9 cellular contexts compared by ENCODE assay signal in the genomic region with DNA sequence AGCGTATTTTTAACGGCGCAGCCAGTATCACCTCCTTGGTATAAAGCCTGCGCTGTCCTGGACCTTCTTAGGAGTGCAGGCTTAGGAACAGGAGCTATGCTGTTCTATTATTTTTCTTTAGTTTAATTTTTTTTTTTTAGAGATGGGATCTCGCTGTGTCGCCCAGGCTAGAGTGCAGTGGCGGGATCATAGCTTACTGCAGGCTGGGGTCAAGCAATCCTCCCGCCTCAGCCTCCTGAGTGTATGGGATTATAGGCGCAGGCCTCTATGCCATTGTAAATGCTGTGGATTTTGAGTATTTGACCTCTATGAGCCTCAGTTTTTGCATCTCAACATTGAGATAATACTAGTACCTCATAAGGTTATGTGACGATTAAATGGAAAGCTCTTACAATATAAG. TPM values are rescaled to one million over a fixed set of nuclear protein-coding genes. Genes with fewer than 3 reads are reported as not detected.
DNase-seq lines count a peak whose midpoint lies in the region; ATAC-seq and TF ChIP-seq lines count a peak whose summit lies in the region.
"Had no signal": no experiment of that assay in that cellular context is flagged by ENCODE, and none has a peak within 500 bp of the region (broad histone marks: within the 10 kb centered on the region; RNA-seq: fewer than 3 reads in every experiment).

No MANE protein-coding gene starts in this region.

- peaks cover 78% of the 10 kb centered on the region for H3K27me3 Mint-ChIP-seq in WTC11 (ENCODE audit: low read depth)

- intact Hi-C loops in gastrocnemius medialis (cut with DNase I; ENCODE audit: low total_unique reads): loop anchor here (1.0 to 10.0 kb wide), 7 partner anchors 34 to 616 kb away; a partner anchor contains a TSS

- in situ Hi-C loops in gastrocnemius medialis (cut with MboI; ENCODE audit: low sequenced_read_pairs in 4 of 4): loop anchor here in 3 of 4 donors (25.0 kb wide), 1 partner anchor 237 kb away; a partner anchor contains a TSS

- CTCF ChIA-PET in WTC11 (lab: Charles Lee): interaction anchor here (0.8 to 4.4 kb wide), 5 partner anchors 10 to 419 kb away, joined by 3 to 25 read pairs (median 20); no protein-coding TSS in a partner anchor

- peaks cover 19% of the 10 kb centered on the region for H3K9me3 Mint-ChIP-seq in WTC11

- no peak for ATAC-seq in WTC11
- no peak for ATAC-seq in gastrocnemius medialis
- no peak for ATAC-seq in GM21515 (IDR thresholded peaks at IDR 0.05; ENCODE audit: unreplicated experiment)

- no peaks in the 10 kb centered on the region for H3K27me3 ChIP-seq in gastrocnemius medialis

- POLR2A ChIA-PET in WTC11 (lab: Charles Lee): interaction anchor here (0.6 to 1.7 kb wide), 3 partner anchors 41 to 294 kb away, joined by 3 to 5 read pairs (median 3); a partner anchor contains a TSS

- H3K27ac ChIP-seq in gastrocnemius medialis: peak overlapping the region; percentile 97 to 100 (median 99)

- H3K4me1 ChIP-seq in gastrocnemius medialis: peaks cover 20% of the 10 kb centered on the region in 2 donors

- no peak for TF ChIP-seq POLR2A in gastrocnemius medialis (IDR thresholded peaks at IDR 0.05)

- H3K27ac Mint-ChIP-seq in WTC11: no peak overlapping the region

- no peak for TF ChIP-seq CTCF in GM12865 (IDR thresholded peaks at IDR 0.05; ENCODE audit: insufficient read depth, low read depth, low read length, missing control alignments)
- TF ChIP-seq CTCF in WTC11 (IDR thresholded peaks at IDR 0.05): no peak
- no peak for TF ChIP-seq CTCF in fibroblast of the aortic adventitia (IDR thresholded peaks at IDR 0.05; ENCODE audit: insufficient read depth, low read length)
- TF ChIP-seq CTCF in gastrocnemius medialis (IDR thresholded peaks at IDR 0.05 in 4 of 5, conservative IDR thresholded peaks at IDR 0.05 in 1 of 5): no peak

- H3K4me3 ChIP-seq in GM12865 (ENCODE audit: low read depth, low read length): peak overlapping the region; percentile 97
- H3K4me3 ChIP-seq in fibroblast of the aortic adventitia (ENCODE audit: low read depth, low read length): peak overlapping the region; percentile 85
- H3K4me3 ChIP-seq in gastrocnemius medialis: peak overlapping the region; percentile 88 to 94 (median 92)

- H3K4me1 Mint-ChIP-seq in WTC11: 0 out of 2 replicates have a peak, but pooled peaks cover 7% of the 10 kb centered on the region

- H3K9me3 ChIP-seq in gastrocnemius medialis: no peaks in the 10 kb centered on the region

- DNase-seq in GM12865 (ENCODE audit: low read depth) (no peak), WTC11 (ENCODE audit: low spot score) (no peak), fibroblast of the aortic adventitia (ENCODE audit: low read depth) (no peak), gastrocnemius medialis (no peak), A172 (ENCODE audit: low spot score) (no peak), amniotic stem cell (lab: John Stamatoyannopoulos, UW) (no peak), H4 (ENCODE audit: low spot score) (no peak)
- DNase-seq: NCI-H1694 treated with DMSO at 0.1 percent for 48 hours had no signal

- H3K4me3 Mint-ChIP-seq in WTC11: peak overlapping the region; percentile 78

- H3K36me3 Mint-ChIP-seq in WTC11: no peaks in the 10 kb centered on the region

- no peaks in the 10 kb centered on the region for H3K36me3 ChIP-seq in gastrocnemius medialis

TF ChIP-seq in WTC11, 78 proteins besides CTCF, POLR2A, EP300 and RAD21:
- TF ChIP-seq MYBL2 (CRISPR knock-in tag; IDR thresholded peaks at IDR 0.05): no peak
- no peak for TF ChIP-seq CREB1 (CRISPR knock-in tag; IDR thresholded peaks at IDR 0.05)
- no peak for TF ChIP-seq ATF1 (CRISPR knock-in tag; IDR thresholded peaks at IDR 0.05)
- TF ChIP-seq, protein P1, sequence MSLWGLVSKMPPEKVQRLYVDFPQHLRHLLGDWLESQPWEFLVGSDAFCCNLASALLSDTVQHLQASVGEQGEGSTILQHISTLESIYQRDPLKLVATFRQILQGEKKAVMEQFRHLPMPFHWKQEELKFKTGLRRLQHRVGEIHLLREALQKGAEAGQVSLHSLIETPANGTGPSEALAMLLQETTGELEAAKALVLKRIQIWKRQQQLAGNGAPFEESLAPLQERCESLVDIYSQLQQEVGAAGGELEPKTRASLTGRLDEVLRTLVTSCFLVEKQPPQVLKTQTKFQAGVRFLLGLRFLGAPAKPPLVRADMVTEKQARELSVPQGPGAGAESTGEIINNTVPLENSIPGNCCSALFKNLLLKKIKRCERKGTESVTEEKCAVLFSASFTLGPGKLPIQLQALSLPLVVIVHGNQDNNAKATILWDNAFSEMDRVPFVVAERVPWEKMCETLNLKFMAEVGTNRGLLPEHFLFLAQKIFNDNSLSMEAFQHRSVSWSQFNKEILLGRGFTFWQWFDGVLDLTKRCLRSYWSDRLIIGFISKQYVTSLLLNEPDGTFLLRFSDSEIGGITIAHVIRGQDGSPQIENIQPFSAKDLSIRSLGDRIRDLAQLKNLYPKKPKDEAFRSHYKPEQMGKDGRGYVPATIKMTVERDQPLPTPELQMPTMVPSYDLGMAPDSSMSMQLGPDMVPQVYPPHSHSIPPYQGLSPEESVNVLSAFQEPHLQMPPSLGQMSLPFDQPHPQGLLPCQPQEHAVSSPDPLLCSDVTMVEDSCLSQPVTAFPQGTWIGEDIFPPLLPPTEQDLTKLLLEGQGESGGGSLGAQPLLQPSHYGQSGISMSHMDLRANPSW (CRISPR knock-in tag; conservative IDR thresholded peaks at IDR 0.05; ENCODE audit: low read depth): no peak
- TF ChIP-seq ZNF671 (CRISPR knock-in tag; IDR thresholded peaks at IDR 0.05): no peak
- TF ChIP-seq NFYB (CRISPR knock-in tag; conservative IDR thresholded peaks at IDR 0.05; ENCODE audit: low read depth): no peak
- TF ChIP-seq NR1H2 (CRISPR knock-in tag; IDR thresholded peaks at IDR 0.05): no peak
TF ChIP-seq in WTC11: peak in this region for 0.

RNA-seq across cellular contexts. Expression of a gene that starts 4.1 kb away (rescaled TPM):
- total RNA-seq in WTC11 (2021) (not detected in 3 replicates), fibroblast of the aortic adventitia (ENCODE audit: low replicate concordance) (not detected in 2 replicates), gastrocnemius medialis (not detected)
- not detected in 2 replicates for total RNA-seq in A172 (2014; rRNA removed; shearing (Covaris generic))
- total RNA-seq in H4 (2014; rRNA removed; shearing (Covaris generic)): not detected in 2 replicates

RNA-seq across cellular contexts. Expression of a gene that starts 15.5 kb away (rescaled TPM):
- total RNA-seq in WTC11 (2021) (1.4 to 1.6 TPM (median 1.5 TPM) in 3 replicates), fibroblast of the aortic adventitia (ENCODE audit: low replicate concordance) (0.63 and 1.1 TPM in 2 replicates), gastrocnemius medialis (1 to 10 TPM in 2 of 4 donors, under 1 TPM in 2; 0.38 to 2.0 (median 1.1) TPM)
- 0.29 TPM in 1 of 2 replicates, not detected in the other for total RNA-seq in A172 (2014; rRNA removed; shearing (Covaris generic))
- 0.70 and 1.2 TPM in 2 replicates for total RNA-seq in H4 (2014; rRNA removed; shearing (Covaris generic))

RNA-seq across cellular contexts. Expression of a gene that starts 41.7 kb away (rescaled TPM):
- 7.4 to 11.3 TPM (median 8.8 TPM) in 3 replicates for total RNA-seq in WTC11 (2021)
- 29.7 and 32.8 TPM in 2 replicates for total RNA-seq in fibroblast of the aortic adventitia (ENCODE audit: low replicate concordance)
- 100 to 1,000 TPM; 134 to 359 (median 210) TPM for total RNA-seq in gastrocnemius medialis
- 15.4 and 17.2 TPM in 2 replicates for total RNA-seq in A172 (2014; rRNA removed; shearing (Covaris generic))
- total RNA-seq in H4 (2014; rRNA removed; shearing (Covaris generic)): 22.6 and 37.1 TPM in 2 replicates
